ENCODE assay signal across 8 cellular contexts in the genomic region with DNA sequence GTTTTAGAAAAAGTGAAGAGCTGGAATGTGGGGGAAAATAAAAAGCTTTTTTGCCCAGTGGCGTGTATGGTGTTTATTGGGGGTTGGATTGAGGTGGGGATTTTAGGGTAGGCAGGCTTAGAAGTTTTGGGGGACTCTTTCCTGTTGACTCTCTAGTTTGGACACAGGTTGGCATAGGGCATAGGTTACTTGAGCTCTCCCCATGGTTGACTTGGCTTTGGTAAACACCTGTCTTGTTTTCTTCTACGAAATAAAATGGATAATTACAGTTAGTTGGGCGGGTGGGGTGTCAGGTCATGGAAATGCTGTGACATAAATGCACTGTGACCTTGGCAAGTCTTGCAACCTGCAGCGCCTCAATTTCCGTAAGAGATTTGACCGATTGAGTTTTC. TPM values are rescaled to one million over a fixed set of nuclear protein-coding genes. Genes with fewer than 3 reads are reported as not detected.
DNase-seq lines count a peak whose midpoint lies in the region; ATAC-seq lines count a peak whose summit lies in the region.

No MANE protein-coding gene starts in this region.

- H4K8ac ChIP-seq in mesenchymal stem cell (ENCODE audit: low read length) = peak overlapping the region; percentile 39

- H2BK15ac ChIP-seq in mesenchymal stem cell (ENCODE audit: low read depth, poor library complexity, severe bottlenecking) = no peak overlapping the region

- H3K4me3 ChIP-seq in adipocyte (ENCODE audit: low read length) (peak overlapping the region; percentile 32), mesenchymal stem cell (ENCODE audit: insufficient read depth in 1 of 2, low read depth in 1 of 2, low read length in 2 of 2) (no peak overlapping the region), thymus (ENCODE audit: low read length) (peak overlapping the region; percentile 94)

- H3K36me3 Mint-ChIP-seq in activated T-cell treated with anti-CD3 and anti-CD28 coated beads, Interleukin-2, amount 50 U/mL, for 4 hours (ENCODE audit: insufficient read depth) = peaks cover 9% of the 10 kb centered on the region

- no peak overlapping the region for H3K4ac ChIP-seq in mesenchymal stem cell (ENCODE audit: low read depth in 1 of 2, low read length in 2 of 2)

- H3K23ac ChIP-seq in mesenchymal stem cell (ENCODE audit: low read length in 2 of 2) = no peak overlapping the region

- no peak for DNase-seq in activated T-cell treated with anti-CD3 and anti-CD28 coated beads, Interleukin-2, amount 50 U/mL, for 4 hours
- DNase-seq in activated T-cell treated with anti-CD3 and anti-CD28 coated beads for 4 hours (no peak), adipocyte (ENCODE audit: low read depth) (no peak), mesenchymal stem cell (no peak), SIG-M5 (lab: John Stamatoyannopoulos, UW) (no peak), NCI-H446 treated with DMSO at 0.1 percent for 48 hours (lab: John Stamatoyannopoulos, UW) (no peak)

- peaks cover 13% of the 10 kb centered on the region for H3K79me1 ChIP-seq in mesenchymal stem cell (replicated peaks; ENCODE audit: low read length, poor library complexity, severe bottlenecking)

- peak overlapping the region; percentile 16 for H3K4me2 ChIP-seq in mesenchymal stem cell (ENCODE audit: low read length, poor library complexity, severe bottlenecking)

- peak overlapping the region; percentile 95 for H3K4me3 Mint-ChIP-seq in activated T-cell treated with anti-CD3 and anti-CD28 coated beads, Interleukin-2, amount 50 U/mL, for 4 hours

- no peak overlapping the region for H3K14ac ChIP-seq in mesenchymal stem cell (ENCODE audit: low read length in 2 of 2)

- H3K27me3 Mint-ChIP-seq in activated T-cell treated with anti-CD3 and anti-CD28 coated beads, Interleukin-2, amount 50 U/mL, for 4 hours (ENCODE audit: low read depth) = no peaks in the 10 kb centered on the region

- peak overlapping the region in 1 of 2 experiments; percentile 16 for H3K18ac ChIP-seq in mesenchymal stem cell (ENCODE audit: low read depth in 1 of 2, low read length in 2 of 2)

- ATAC-seq in activated T-cell treated with anti-CD3 and anti-CD28 coated beads, Interleukin-2, amount 50 U/mL, for 4 hours = no peak
- ATAC-seq in HG03108 (IDR thresholded peaks at IDR 0.05; ENCODE audit: unreplicated experiment) = no peak

- 77% methylated on average over 6 of the region's 6 CpGs for WGBS in mesenchymal stem cell
- 87% methylated on average over 6 of the region's 6 CpGs for WGBS in thymus

- H3K27me3 ChIP-seq in adipocyte (replicated peaks; ENCODE audit: control insufficient read depth, insufficient read depth, low read length) (no peaks in the 10 kb centered on the region), mesenchymal stem cell (ENCODE audit: control insufficient read depth in 1 of 2, insufficient read depth in 1 of 2, low read length in 2 of 2) (no peaks in the 10 kb centered on the region), thymus (ENCODE audit: control insufficient read depth, insufficient read depth) (no peaks in the 10 kb centered on the region)

- H3K36me3 ChIP-seq in adipocyte (ENCODE audit: control insufficient read depth, insufficient read depth, low read length, severe bottlenecking) = peaks cover 32% of the 10 kb centered on the region
- H3K36me3 ChIP-seq in mesenchymal stem cell (ENCODE audit: control insufficient read depth in 1 of 2, insufficient read depth in 2 of 2, low read depth in 1 of 2, low read length in 2 of 2) = peaks cover 33 to 46% of the 10 kb centered on the region in 2 experiments
- H3K36me3 ChIP-seq in thymus (ENCODE audit: control insufficient read depth, insufficient read depth) = peaks cover 13% of the 10 kb centered on the region

- H2BK5ac ChIP-seq in mesenchymal stem cell (ENCODE audit: low read depth, low read length, poor library complexity, severe bottlenecking) = no peak overlapping the region

- no peak overlapping the region for H2BK120ac ChIP-seq in mesenchymal stem cell (ENCODE audit: low read depth, low read length)

- H3K9ac ChIP-seq in adipocyte (ENCODE audit: low read length) (no peak overlapping the region), mesenchymal stem cell (ENCODE audit: low read length) (no peak overlapping the region)

- H3K4me1 ChIP-seq in adipocyte (ENCODE audit: control insufficient read depth, insufficient read depth, low read length) (peaks cover 26% of the 10 kb centered on the region), mesenchymal stem cell (ENCODE audit: control insufficient read depth, insufficient read depth, low read depth, low read length) (peaks cover 18% of the 10 kb centered on the region), thymus (ENCODE audit: control insufficient read depth, insufficient read depth, low read length) (peaks cover 22% of the 10 kb centered on the region)

- no peak overlapping the region for H2AK5ac ChIP-seq in mesenchymal stem cell (ENCODE audit: low read length, severe bottlenecking)

- H3K4me1 Mint-ChIP-seq in activated T-cell treated with anti-CD3 and anti-CD28 coated beads, Interleukin-2, amount 50 U/mL, for 4 hours (ENCODE audit: low read depth) = peaks cover 32% of the 10 kb centered on the region

- H2BK12ac ChIP-seq in mesenchymal stem cell (ENCODE audit: low read length in 2 of 2) = no peak overlapping the region

- H3K27ac ChIP-seq in mesenchymal stem cell (ENCODE audit: low read length, poor library complexity, severe bottlenecking) = peak overlapping the region; percentile 59
- peak overlapping the region; percentile 91 for H3K27ac ChIP-seq in thymus (ENCODE audit: low read depth)

- no peak overlapping the region for H4K91ac ChIP-seq in mesenchymal stem cell (ENCODE audit: low read length)

- H2AFZ ChIP-seq in mesenchymal stem cell (ENCODE audit: low read depth, low read length) = no peak overlapping the region

- H3K9me3 Mint-ChIP-seq in activated T-cell treated with anti-CD3 and anti-CD28 coated beads, Interleukin-2, amount 50 U/mL, for 4 hours = no peaks in the 10 kb centered on the region

- no peaks in the 10 kb centered on the region for H3K9me3 ChIP-seq in adipocyte (ENCODE audit: control insufficient read depth, low read length)
- H3K9me3 ChIP-seq in mesenchymal stem cell (ENCODE audit: control insufficient read depth, low read length) = no peaks in the 10 kb centered on the region
- H3K9me3 ChIP-seq in thymus (ENCODE audit: control insufficient read depth) = no peaks in the 10 kb centered on the region

RNA-seq across cellular contexts. Expression of a gene that starts 0.7 kb away (rescaled TPM):
- total RNA-seq in activated T-cell treated with anti-CD3 and anti-CD28 coated beads, Interleukin-2, amount 50 U/mL, for 4 hours = 10 to 100 TPM; 34.9 to 37.9 (median 37.8) TPM
- polyA plus RNA-seq in mesenchymal stem cell (2013, experiment 1 of 2) = 20.6 TPM
- polyA plus RNA-seq in mesenchymal stem cell (2013, experiment 2 of 2) = 19.6 TPM
- polyA plus RNA-seq in thymus = 28.7 TPM

RNA-seq across cellular contexts. Expression of a gene that starts 11.1 kb away (rescaled TPM):
- 10 to 100 TPM; 19.3 to 30.8 (median 27.7) TPM for total RNA-seq in activated T-cell treated with anti-CD3 and anti-CD28 coated beads, Interleukin-2, amount 50 U/mL, for 4 hours
- 118 TPM for polyA plus RNA-seq in mesenchymal stem cell (2013, experiment 1 of 2)
- polyA plus RNA-seq in mesenchymal stem cell (2013, experiment 2 of 2) = 125 TPM
- polyA plus RNA-seq in thymus = 155 TPM

RNA-seq across cellular contexts. Expression of a gene that starts 22.4 kb away (rescaled TPM):
- total RNA-seq in activated T-cell treated with anti-CD3 and anti-CD28 coated beads, Interleukin-2, amount 50 U/mL, for 4 hours = 10 to 100 TPM; 43.4 to 52.5 (median 50.7) TPM
- 4.0 TPM for polyA plus RNA-seq in mesenchymal stem cell (2013, experiment 1 of 2)
- 4.7 TPM for polyA plus RNA-seq in mesenchymal stem cell (2013, experiment 2 of 2)
- polyA plus RNA-seq in thymus = 14.8 TPM

RNA-seq across cellular contexts. Expression of a gene that starts 23.1 kb away (rescaled TPM):
- total RNA-seq in activated T-cell treated with anti-CD3 and anti-CD28 coated beads, Interleukin-2, amount 50 U/mL, for 4 hours = 100 to 1,000 TPM; 103 to 113 (median 112) TPM
- polyA plus RNA-seq in mesenchymal stem cell (2013, experiment 1 of 2) = 51.0 TPM
- 46.7 TPM for polyA plus RNA-seq in mesenchymal stem cell (2013, experiment 2 of 2)
- polyA plus RNA-seq in thymus = 84.5 TPM

RNA-seq across cellular contexts. Expression of a gene that starts 37.8 kb away (rescaled TPM):
- total RNA-seq in activated T-cell treated with anti-CD3 and anti-CD28 coated beads, Interleukin-2, amount 50 U/mL, for 4 hours = 1 to 10 TPM in 2 of 3 donors, under 1 TPM in 1; 0.49 to 2.5 (median 1.1) TPM
- polyA plus RNA-seq in mesenchymal stem cell (2013, experiment 1 of 2) = 0.22 TPM
- polyA plus RNA-seq in mesenchymal stem cell (2013, experiment 2 of 2) = 0.25 TPM
- 1.3 TPM for polyA plus RNA-seq in thymus

Comparison
In these comparisons a context has a peak if more than half of its experiments do, and no peak if none do; other contexts are left out.
1. H3K4me3 ChIP-seq: peak in adipocyte (single experiment) and thymus (single experiment); none in mesenchymal stem cell (0 of 2).